Comparison of ENCODE assay signal across 20 cellular contexts in the genomic region with DNA sequence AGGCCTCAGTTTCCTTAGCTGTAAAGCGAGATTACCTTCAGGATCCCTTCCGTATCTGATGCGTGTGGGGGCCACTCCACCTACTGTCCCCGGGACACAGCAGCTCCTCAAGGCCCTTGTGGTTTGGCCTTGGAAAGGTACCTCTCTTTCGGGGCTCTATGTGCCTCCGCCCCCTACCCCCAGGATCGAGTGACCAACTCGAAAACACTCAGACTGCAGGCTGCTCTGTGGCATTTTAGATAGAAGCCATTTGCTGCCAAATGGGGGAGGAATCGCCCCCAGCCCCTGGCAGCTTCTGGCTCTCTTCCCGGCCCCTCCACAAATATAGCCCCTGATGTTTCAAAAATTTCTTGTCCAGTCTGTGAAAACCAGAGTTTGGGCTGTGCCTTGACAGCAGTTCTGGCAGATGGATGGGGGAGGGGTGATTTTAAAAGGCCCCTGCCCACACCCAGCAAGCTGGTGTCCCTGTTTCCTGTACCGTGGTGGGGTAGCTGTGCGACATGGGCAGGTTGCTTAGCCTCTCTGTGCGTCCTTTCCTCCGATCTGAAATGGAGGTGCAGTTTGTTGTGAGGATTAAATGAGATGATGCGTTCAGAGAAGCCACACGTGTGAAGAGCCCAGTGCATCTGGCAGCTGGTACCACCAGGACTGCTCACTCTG. TPM values are rescaled to one million over a fixed set of nuclear protein-coding genes. Genes with fewer than 3 reads are reported as not detected.
DNase-seq lines count a peak whose midpoint lies in the region; ATAC-seq and TF ChIP-seq lines count a peak whose summit lies in the region.
"Had no signal": no experiment of that assay in that cellular context is flagged by ENCODE, and none has a peak within 500 bp of the region (broad histone marks: within the 10 kb centered on the region; RNA-seq: fewer than 3 reads in every experiment).

No MANE protein-coding gene starts in this region.

- H3K4me1 ChIP-seq in muscle layer of duodenum (ENCODE audit: control insufficient read depth in 1 of 2, insufficient read depth in 2 of 2, low read length in 2 of 2): peaks cover 0 to 8% of the 10 kb centered on the region in 2 donors
- peaks cover 13% of the 10 kb centered on the region for H3K4me1 ChIP-seq in suprapubic skin

- WGBS in suprapubic skin: 83% methylated on average over 15 of the region's 16 CpGs

- H3K9me3 Mint-ChIP-seq in brain: peaks cover 0 to 5% (median 0%) of the 10 kb centered on the region in 5 experiments
- H3K9me3 Mint-ChIP-seq: activated naive CD8-positive, alpha-beta T cell treated with anti-CD3 and anti-CD28 coated beads for 36 hours; CD8-positive, alpha-beta T cell had no signal

- no peak for TF ChIP-seq POLR2A in suprapubic skin (IDR thresholded peaks at IDR 0.05)

- no peak for TF ChIP-seq CTCF in brain (conservative IDR thresholded peaks at IDR 0.05)
- TF ChIP-seq CTCF in suprapubic skin (IDR thresholded peaks at IDR 0.05): no peak

- H3K9me3 ChIP-seq in muscle layer of duodenum (ENCODE audit: control insufficient read depth in 1 of 2, low read length in 2 of 2) (no peaks in the 10 kb centered on the region), suprapubic skin (no peaks in the 10 kb centered on the region)
- H3K9me3 ChIP-seq: heart right ventricle, right atrium auricular region, vagina had no signal

- no peaks in the 10 kb centered on the region for H3K36me3 Mint-ChIP-seq in brain
- H3K36me3 Mint-ChIP-seq: activated naive CD8-positive, alpha-beta T cell treated with anti-CD3 and anti-CD28 coated beads for 36 hours; CD8-positive, alpha-beta T cell had no signal

- peak; percentile 27 for DNase-seq in activated CD4-positive, CD25-positive, alpha-beta regulatory T cell treated with anti-CD3 and anti-CD28 coated beads, Interleukin-2, amount 50 U/mL, for 72 hours
- no peak for DNase-seq in activated CD4-positive, CD25-positive, alpha-beta regulatory T cell (lab: John Stamatoyannopoulos, UW)
- peak; percentile 9 to 56 for DNase-seq in suprapubic skin (ENCODE audit: low spot score in 2 of 2)
- DNase-seq in NCI-H2029 treated with DMSO at 0.1 percent for 48 hours (lab: John Stamatoyannopoulos, UW): no peak
- DNase-seq: activated naive CD8-positive, alpha-beta T cell treated with anti-CD3 and anti-CD28 coated beads for 36 hours; CD8-positive, alpha-beta T cell; cerebellar nuclear complex; heart right ventricle; NCI-H1417 treated with DMSO at 0.1 percent for 48 hours; NCI-H510A; stimulated activated CD4-positive, alpha-beta T cell treated with anti-CD3 and anti-CD28 coated beads, Interleukin-4, amount 100 ng/mL, for 1 hour had no signal

- H3K4me3 ChIP-seq in muscle layer of duodenum (ENCODE audit: low read depth in 1 of 2, low read length in 2 of 2) (peak overlapping the region; percentile 47 to 52), suprapubic skin (no peak overlapping the region)

- H3K27me3 Mint-ChIP-seq in brain: peaks cover 12% of the 10 kb centered on the region

- H3K36me3 ChIP-seq in muscle layer of duodenum (ENCODE audit: control insufficient read depth in 1 of 2, insufficient read depth in 2 of 2, low read length in 2 of 2) (no peaks in the 10 kb centered on the region), suprapubic skin (no peaks in the 10 kb centered on the region)
- H3K36me3 ChIP-seq: heart right ventricle, right atrium auricular region, vagina had no signal

- H3K27me3 ChIP-seq in muscle layer of duodenum (ENCODE audit: low read depth, low read length) (peaks cover 5% of the 10 kb centered on the region), suprapubic skin (peaks cover 17% of the 10 kb centered on the region)
- H3K27me3 ChIP-seq: right atrium auricular region, vagina had no signal

- no peak for TF ChIP-seq EP300 in suprapubic skin (IDR thresholded peaks at IDR 0.05)

- peaks cover 87% of the 10 kb centered on the region for H3K4me1 Mint-ChIP-seq in brain
- H3K4me1 Mint-ChIP-seq: activated naive CD8-positive, alpha-beta T cell treated with anti-CD3 and anti-CD28 coated beads for 36 hours had no signal

- ATAC-seq in GM21717 (IDR thresholded peaks at IDR 0.05; ENCODE audit: unreplicated experiment): no peak
- ATAC-seq in GM21619 (IDR thresholded peaks at IDR 0.05; ENCODE audit: unreplicated experiment): no peak
- ATAC-seq: CD8-positive, alpha-beta T cell had no signal

- peak overlapping the region; percentile 53 to 97 (median 87) for H3K27ac Mint-ChIP-seq in brain
- H3K27ac Mint-ChIP-seq: activated naive CD8-positive, alpha-beta T cell treated with anti-CD3 and anti-CD28 coated beads for 36 hours; CD8-positive, alpha-beta T cell had no signal

- no peak overlapping the region for H3K27ac ChIP-seq in muscle layer of duodenum (ENCODE audit: low read length)
- H3K27ac ChIP-seq in suprapubic skin: no peak overlapping the region
- H3K27ac ChIP-seq: heart right ventricle, KMS-11, right atrium auricular region had no signal

- H3K4me3 Mint-ChIP-seq in brain: peak overlapping the region in 3 of 5 experiments; percentile 24 to 47 (median 46)
- H3K4me3 Mint-ChIP-seq: activated naive CD8-positive, alpha-beta T cell treated with anti-CD3 and anti-CD28 coated beads for 36 hours; CD8-positive, alpha-beta T cell had no signal

RNA-seq across cellular contexts. Expression of gene WFIKKN2, which starts 1.1 kb away (rescaled TPM):
- polyA plus RNA-seq in brain (ENCODE audit: insufficient read depth, low read depth, low replicate concordance): 0.70 TPM
- total RNA-seq in suprapubic skin: under 1 TPM; 0.36 to 0.93 (median 0.65) TPM
- total RNA-seq: A172; activated naive CD8-positive, alpha-beta T cell treated with anti-CD3 and anti-CD28 coated beads for 36 hours; CD8-positive, alpha-beta T cell; T-helper 1 cell treated with Interleukin-12 subunit alpha and Interleukin-12 subunit beta and Interleukin-4 antibody, amounts not matched to agents 30 ng/mL and 1 ng/mL, for 36 hours had no signal

RNA-seq across cellular contexts. Expression of gene TOB1, which starts 31.9 kb away (rescaled TPM):
- polyA plus RNA-seq in brain (ENCODE audit: insufficient read depth, low read depth, low replicate concordance): 14.6 TPM
- total RNA-seq in suprapubic skin: 100 to 1,000 TPM; 151 to 255 (median 174) TPM

Comparison
In these comparisons a context has a peak if more than half of its experiments do, and no peak if none do; other contexts are left out.
1. DNase-seq: peak in activated CD4-positive, CD25-positive, alpha-beta regulatory T cell treated with anti-CD3 and anti-CD28 coated beads, Interleukin-2, amount 50 U/mL, for 72 hours (single experiment) and suprapubic skin (2 of 2); none in activated CD4-positive, CD25-positive, alpha-beta regulatory T cell (0 of 4) and NCI-H2029 treated with DMSO at 0.1 percent for 48 hours (single experiment).